Comparison of ENCODE assay signal across 16 cellular contexts in the genomic region with DNA sequence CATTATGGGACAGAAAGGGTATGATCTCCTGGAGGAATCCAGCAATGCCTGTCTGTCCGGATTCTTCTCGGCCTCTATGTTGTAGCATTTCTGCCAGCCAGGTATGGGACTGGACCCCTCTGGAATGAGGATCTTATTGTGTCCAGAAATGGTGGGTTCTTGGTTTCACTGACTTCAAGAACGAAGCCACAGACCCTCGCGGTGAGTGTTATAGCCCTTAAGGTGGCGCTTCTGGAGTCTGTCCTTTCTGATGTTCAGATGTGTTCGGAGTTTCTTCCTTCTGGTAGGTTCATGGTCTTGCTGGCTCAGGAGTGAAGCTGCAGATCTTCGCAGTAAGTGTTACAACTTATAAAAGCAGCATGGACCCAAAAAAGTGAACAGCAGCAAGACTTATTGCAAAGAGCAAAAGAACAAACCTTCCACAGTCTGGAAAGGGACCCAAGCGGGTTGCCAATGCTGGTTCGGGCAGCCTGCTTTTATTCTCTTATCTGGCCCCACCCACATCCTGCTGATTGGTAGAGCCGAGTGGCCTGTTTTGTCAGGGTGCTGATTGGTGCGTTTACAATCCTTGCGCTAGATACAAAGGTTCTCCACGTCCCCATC.
A peak's percentile ranks its signal among the peaks of the same experiment; 100 is the strongest.
DNase-seq lines count a peak whose midpoint lies in the region; ATAC-seq and TF ChIP-seq lines count a peak whose summit lies in the region.
"Had no signal": no experiment of that assay in that cellular context is flagged by ENCODE, and none has a peak within 500 bp of the region (broad histone marks: within the 10 kb centered on the region; RNA-seq: fewer than 3 reads in every experiment).

No MANE protein-coding gene starts in this region.

- intact Hi-C loops in A673 (cut with micrococcal nuclease; ENCODE audit: unreplicated experiment) = no loop called here
- intact Hi-C loops in HCT116 (cut with micrococcal nuclease) = no loop called here

- no peaks in the 10 kb centered on the region for H3K27me3 ChIP-seq in A673 (replicated peaks; ENCODE audit: insufficient read depth, low read depth, low read length, poor library complexity)
- no peaks in the 10 kb centered on the region for H3K27me3 ChIP-seq in HCT116 (ENCODE audit: insufficient read depth, low read length)
- H3K27me3 ChIP-seq: BE2C had no signal

- H3K9me3 ChIP-seq in A673 (ENCODE audit: low read depth, low read length, poor library complexity, severe bottlenecking) (no peaks in the 10 kb centered on the region), HCT116 (ENCODE audit: control insufficient read depth in 1 of 2, insufficient read depth in 1 of 2, low read depth in 1 of 2, low read length in 2 of 2) (no peaks in the 10 kb centered on the region)
- H3K9me3 ChIP-seq: BE2C had no signal

- peak overlapping the region; percentile 59 for H3K4me2 ChIP-seq in HCT116 (ENCODE audit: low read length)

- H3K9me3 Mint-ChIP-seq in activated naive CD8-positive, alpha-beta T cell (ENCODE audit: low read depth) = no peaks in the 10 kb centered on the region
- H3K9me3 Mint-ChIP-seq in mesothelial cell of epicardium = no peaks in the 10 kb centered on the region
- H3K9me3 Mint-ChIP-seq: CD4-positive, alpha-beta T cell had no signal

- peaks cover 66% of the 10 kb centered on the region for H3K4me1 Mint-ChIP-seq in activated naive CD8-positive, alpha-beta T cell (ENCODE audit: low read depth)
- peaks cover 19% of the 10 kb centered on the region for H3K4me1 Mint-ChIP-seq in mesothelial cell of epicardium

- peak; percentile 26 for ATAC-seq in HCT116

- CTCF ChIA-PET in A673 (lab: Charles Lee) = no interaction called here
- CTCF ChIA-PET in HCT116 (lab: Charles Lee) = interaction anchor here (1.0 to 1.6 kb wide), 2 partner anchors 21 to 281 kb away, joined by 3 to 4 read pairs; no protein-coding TSS in a partner anchor

- H2AFZ ChIP-seq in HCT116 (ENCODE audit: low read depth, low read length, poor library complexity, severe bottlenecking) = no peak overlapping the region

- no peaks in the 10 kb centered on the region for H3K27me3 Mint-ChIP-seq in activated naive CD8-positive, alpha-beta T cell
- H3K27me3 Mint-ChIP-seq in mesothelial cell of epicardium (ENCODE audit: low read depth) = no peaks in the 10 kb centered on the region
- H3K27me3 Mint-ChIP-seq: CD4-positive, alpha-beta T cell had no signal

- TF ChIP-seq CTCF in A673 (conservative IDR thresholded peaks at IDR 0.05; ENCODE audit: low read depth, low read length) = no peak
- TF ChIP-seq CTCF in HCT116 (IDR thresholded peaks at IDR 0.05 in 2 of 3, conservative IDR thresholded peaks at IDR 0.05 in 1 of 3; ENCODE audit: borderline replicate concordance in 1 of 3, insufficient read depth in 1 of 3, low read depth in 2 of 3, low read length in 2 of 3) = no peak
- no peak for TF ChIP-seq CTCF in mesothelial cell of epicardium (IDR thresholded peaks at IDR 0.05; ENCODE audit: unreplicated experiment)

- no peak overlapping the region for H3K4me3 Mint-ChIP-seq in activated naive CD8-positive, alpha-beta T cell
- H3K4me3 Mint-ChIP-seq in mesothelial cell of epicardium = no peak overlapping the region
- H3K4me3 Mint-ChIP-seq: CD4-positive, alpha-beta T cell had no signal

- H4K20me1 ChIP-seq in HCT116 (ENCODE audit: insufficient read depth) = no peaks in the 10 kb centered on the region

- no peak for DNase-seq in A673 (ENCODE audit: low spot score)
- peak; percentile 78 for DNase-seq in HCT116 (ENCODE audit: low read depth, low spot score)
- DNase-seq in mesothelial cell of epicardium (ENCODE audit: low spot score in 2 of 2, unreplicated experiment in 2 of 2) = no peak
- DNase-seq in Ammon's horn (ENCODE audit: low spot score) = no peak
- no peak for DNase-seq in activated naive CD4-positive, alpha-beta T cell treated with Interleukin-2 at 50 U/mL for 16 hours
- DNase-seq in NCI-H1417 (lab: John Stamatoyannopoulos, UW) = no peak
- DNase-seq: BE2C; CD4-positive, alpha-beta T cell; DMS79 treated with DMSO at 0.1 percent for 48 hours; KG1; NCI-H1436 treated with DMSO at 0.1 percent for 48 hours; NCI-H2029 treated with DMSO at 0.1 percent for 48 hours; NCI-H2171 treated with DMSO at 0.1 percent for 48 hours; NCI-H446 treated with DMSO at 0.1 percent for 48 hours; NK-92 treated with Interleukin-12 subunit alpha and Interleukin-12 subunit beta, amount 100 ng/mL, for 24 hours had no signal

- POLR2A ChIA-PET in A673 (lab: Charles Lee; ENCODE audit: low non-redundant PET) (no interaction called here), HCT116 (lab: Charles Lee) (interaction anchor here (0.7 to 30.6 kb wide), 17 partner anchors 9 to 730 kb away, joined by 3 to 680 read pairs (median 6); a partner anchor contains a TSS)

- H3K27ac ChIP-seq in A673 (ENCODE audit: low read depth, low read length, poor library complexity, severe bottlenecking) (no peak overlapping the region), HCT116 (ENCODE audit: low read depth, low read length) (peak overlapping the region; percentile 69)

- H3K36me3 Mint-ChIP-seq in activated naive CD8-positive, alpha-beta T cell = peaks cover 5% of the 10 kb centered on the region
- H3K36me3 Mint-ChIP-seq in mesothelial cell of epicardium = no peaks in the 10 kb centered on the region

- BruUV-seq in A673 (replicated peaks; lab: Mats Ljungman, UMichigan) (TSS peak; percentile 100), HCT116 (replicated peaks; lab: Mats Ljungman, UMichigan) (TSS peak; percentile 94)

- TF ChIP-seq RAD21 in HCT116 (IDR thresholded peaks at IDR 0.05; ENCODE audit: low read depth) = no peak

- peak overlapping the region; percentile 84 for H3K27ac Mint-ChIP-seq in activated naive CD8-positive, alpha-beta T cell
- peak overlapping the region; percentile 39 for H3K27ac Mint-ChIP-seq in mesothelial cell of epicardium
- H3K27ac Mint-ChIP-seq: CD4-positive, alpha-beta T cell had no signal

- H3K9me2 ChIP-seq in HCT116 (ENCODE audit: insufficient read depth) = no peaks in the 10 kb centered on the region

- H3K79me2 ChIP-seq in HCT116 (ENCODE audit: insufficient read depth, low read length) = no peaks in the 10 kb centered on the region

- peak overlapping the region; percentile 40 for H3K9ac ChIP-seq in HCT116 (ENCODE audit: low read length)

- RAD21 ChIA-PET in HCT116 (lab: Charles Lee; ENCODE audit: low non-redundant PET in 1 of 2, low total read pairs in 2 of 2, uncharacterized antibody in 2 of 2, unreplicated experiment in 2 of 2) = no interaction called here

- peak; percentile 99 for TF ChIP-seq POLR2A in HCT116 (IDR thresholded peaks at IDR 0.05; ENCODE audit: borderline replicate concordance, extremely low read depth, insufficient read depth, insufficient read length)

- H3K4me3 ChIP-seq in A673 (ENCODE audit: low read depth, low read length, poor library complexity, severe bottlenecking) = no peak overlapping the region
- peak overlapping the region in 1 of 2 experiments; percentile 27; a peak in 1 of 4 replicates for H3K4me3 ChIP-seq in HCT116 (replicated peaks in 1 of 2; ENCODE audit: low read depth in 1 of 2, low read length in 2 of 2)

- no peaks in the 10 kb centered on the region for H3K36me3 ChIP-seq in A673 (ENCODE audit: insufficient read depth, low read length, poor library complexity, severe bottlenecking)
- H3K36me3 ChIP-seq in HCT116 (ENCODE audit: control insufficient read depth in 1 of 2, insufficient read depth in 2 of 2, low read length in 2 of 2) = no peaks in the 10 kb centered on the region
- H3K36me3 ChIP-seq: BE2C had no signal

- H3K4me1 ChIP-seq in A673 (ENCODE audit: insufficient read depth, low read length, poor library complexity, severe bottlenecking) (no peaks in the 10 kb centered on the region), HCT116 (ENCODE audit: control insufficient read depth in 1 of 2, insufficient read depth in 2 of 2, low read length in 2 of 2) (peaks cover 55 to 78% of the 10 kb centered on the region in 2 experiments)
- H3K4me1 ChIP-seq: BE2C had no signal

TF ChIP-seq in HCT116, 20 proteins besides CTCF, POLR2A, EP300 and RAD21:
- TF ChIP-seq POLR2AphosphoS5 (IDR thresholded peaks at IDR 0.05; ENCODE audit: low read depth, low read length) (peak; percentile 81), JUND (IDR thresholded peaks at IDR 0.05) (no peak)
- TF ChIP-seq, protein P1, sequence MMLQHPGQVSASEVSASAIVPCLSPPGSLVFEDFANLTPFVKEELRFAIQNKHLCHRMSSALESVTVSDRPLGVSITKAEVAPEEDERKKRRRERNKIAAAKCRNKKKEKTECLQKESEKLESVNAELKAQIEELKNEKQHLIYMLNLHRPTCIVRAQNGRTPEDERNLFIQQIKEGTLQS (IDR thresholded peaks at IDR 0.05) = no peak
- TF ChIP-seq, protein P2, sequence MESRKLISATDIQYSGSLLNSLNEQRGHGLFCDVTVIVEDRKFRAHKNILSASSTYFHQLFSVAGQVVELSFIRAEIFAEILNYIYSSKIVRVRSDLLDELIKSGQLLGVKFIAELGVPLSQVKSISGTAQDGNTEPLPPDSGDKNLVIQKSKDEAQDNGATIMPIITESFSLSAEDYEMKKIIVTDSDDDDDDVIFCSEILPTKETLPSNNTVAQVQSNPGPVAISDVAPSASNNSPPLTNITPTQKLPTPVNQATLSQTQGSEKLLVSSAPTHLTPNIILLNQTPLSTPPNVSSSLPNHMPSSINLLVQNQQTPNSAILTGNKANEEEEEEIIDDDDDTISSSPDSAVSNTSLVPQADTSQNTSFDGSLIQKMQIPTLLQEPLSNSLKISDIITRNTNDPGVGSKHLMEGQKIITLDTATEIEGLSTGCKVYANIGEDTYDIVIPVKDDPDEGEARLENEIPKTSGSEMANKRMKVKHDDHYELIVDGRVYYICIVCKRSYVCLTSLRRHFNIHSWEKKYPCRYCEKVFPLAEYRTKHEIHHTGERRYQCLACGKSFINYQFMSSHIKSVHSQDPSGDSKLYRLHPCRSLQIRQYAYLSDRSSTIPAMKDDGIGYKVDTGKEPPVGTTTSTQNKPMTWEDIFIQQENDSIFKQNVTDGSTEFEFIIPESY (IDR thresholded peaks at IDR 0.05; ENCODE audit: extremely low read depth, insufficient replicate concordance, low read length) = peak; percentile 80
